29 cellular contexts compared by ENCODE assay signal in genomic region chr7:117757440-117757839, GRCh38.
"Had no signal": no experiment of that assay in that cellular context is flagged by ENCODE, and none has a peak within 500 bp of the region (broad histone marks: within the 10 kb centered on the region; RNA-seq: fewer than 3 reads in every experiment).

No MANE protein-coding gene starts in this region.

- H3K27me3 ChIP-seq: left lung, neural progenitor cell, neutrophil, right atrium auricular region, stomach, testis, thyroid gland, transverse colon, upper lobe of right lung had no signal

- H3K36me3 ChIP-seq: left lung, neutrophil, upper lobe of right lung had no signal

- H3K4me1 ChIP-seq: left lung, stomach, testis, thyroid gland, transverse colon, upper lobe of right lung had no signal

- H3K4me2 ChIP-seq: neural progenitor cell had no signal

- H3K79me2 ChIP-seq: parathyroid adenoma had no signal

- ATAC-seq: left cardiac atrium; left lung; natural killer cell; sciatic nerve; stimulated activated naive B cell treated with anti-CD40 and anti-IgM and Interleukin-4, amounts not matched to agents 10 μg/mL and 1 μg/mL and 100 μg/mL, for 72 hours; stimulated activated naive CD8-positive, alpha-beta T cell treated with anti-CD3 and anti-CD28 coated beads, Interleukin-15, Interleukin-2, amounts not matched to agents 100 U/mL and 50 U/mL, for 24 hours; upper lobe of right lung had no signal

- FAIRE-seq: keratinocyte, urothelium cell line had no signal

- H3K9ac ChIP-seq: neural progenitor cell, parathyroid adenoma had no signal

- DNase-seq: hippocampal formation; kidney glomerular epithelial cell; left cardiac atrium; left lung; mesendoderm; naive B cell; natural killer cell; nephron progenitor cell; occipital lobe; stimulated activated CD4-positive, alpha-beta T cell treated with anti-CD3 and anti-CD28 coated beads, Interleukin-12 subunit alpha, Interleukin-12 subunit beta, amount 100 ng/mL, for 4 hours; stimulated activated CD4-positive, alpha-beta T cell treated with anti-CD3 and anti-CD28 coated beads, Interleukin-15, amount 100 ng/mL, for 24 hours; stimulated activated CD4-positive, alpha-beta T cell treated with anti-CD3 and anti-CD28 coated beads, Interleukin-2, amount 100 ng/mL, for 24 hours; stimulated activated CD4-positive, alpha-beta T cell treated with anti-CD3 and anti-CD28 coated beads, Interleukin-4, amount 100 ng/mL, for 1 hour; stimulated activated naive B cell treated with anti-CD40 and anti-IgM and Interleukin-4, amounts not matched to agents 10 μg/mL and 1 μg/mL and 100 μg/mL, for 72 hours; stimulated activated naive CD8-positive, alpha-beta T cell treated with anti-CD3 and anti-CD28 coated beads, Interleukin-15, Interleukin-2, amounts not matched to agents 100 U/mL and 50 U/mL, for 24 hours; stomach; testis; thyroid gland; transverse colon; upper lobe of right lung had no signal

- H3K4me3 ChIP-seq: left lung, lung, neural progenitor cell, right atrium auricular region, skin epidermis, stomach, testis, thyroid gland, transverse colon, upper lobe of right lung had no signal

- H2AFZ ChIP-seq: neural progenitor cell, parathyroid adenoma had no signal

- H3K9me3 ChIP-seq: left lung, neutrophil, right atrium auricular region, stomach, testis, thyroid gland, transverse colon, upper lobe of right lung had no signal

- H3K27ac ChIP-seq: left lung, neural progenitor cell, neutrophil, parathyroid adenoma, right atrium auricular region, skin epidermis, stomach, testis, thyroid gland, transverse colon, upper lobe of right lung had no signal
